14 cellular contexts compared by ENCODE assay signal in genomic region chr5:39411051-39411450, GRCh38. TPM values are rescaled to one million over a fixed set of nuclear protein-coding genes. Genes with fewer than 3 reads are reported as not detected.
DNase-seq lines count a peak whose midpoint lies in the region; ATAC-seq and TF ChIP-seq lines count a peak whose summit lies in the region.
"Had no signal": no experiment of that assay in that cellular context is flagged by ENCODE, and none has a peak within 500 bp of the region (broad histone marks: within the 10 kb centered on the region; RNA-seq: fewer than 3 reads in every experiment).

No MANE protein-coding gene starts in this region.

- H3K27me3 ChIP-seq in SK-N-SH (ENCODE audit: insufficient read depth) (no peaks in the 10 kb centered on the region), rectal smooth muscle tissue (ENCODE audit: control insufficient read depth, insufficient read depth, low read length) (no peaks in the 10 kb centered on the region)

- ATAC-seq in HG03159 (IDR thresholded peaks at IDR 0.05; ENCODE audit: unreplicated experiment), result no peak
- ATAC-seq in T-cell (replicated peaks in 1 of 4), result no peak
- ATAC-seq: activated CD8-positive, alpha-beta T cell treated with anti-CD3 and anti-CD28 coated beads, Interleukin-2, amount 10 ng/mL, durations not matched to agents 7 days and 5 days; Panc1 had no signal

- H3K4me2 ChIP-seq in SK-N-SH, result peak overlapping the region; percentile 25; the same call in 1 of the 2 replicates

- no peaks in the 10 kb centered on the region for H3K4me1 Mint-ChIP-seq in T-cell

- 0 out of 2 replicates have a peak overlapping the region, but pooled peaks have one; percentile 2 for H3K9ac ChIP-seq in SK-N-SH
- H3K9ac ChIP-seq in rectal smooth muscle tissue (ENCODE audit: low read length), result no peak overlapping the region

- POLR2A ChIA-PET in SK-N-SH (lab: Yijun Ruan, JAX), result no interaction called here
- POLR2A ChIA-PET in T-cell (lab: Charles Lee), result no interaction called here

- peaks cover 0 to 26% of the 10 kb centered on the region in 2 experiments; a peak in 2 of 4 replicates for H3K4me1 ChIP-seq in SK-N-SH (ENCODE audit: control insufficient read depth in 1 of 2, insufficient read depth in 2 of 2, low read depth in 1 of 2, low read length in 1 of 2)
- peaks cover 6% of the 10 kb centered on the region for H3K4me1 ChIP-seq in rectal smooth muscle tissue (ENCODE audit: control insufficient read depth, insufficient read depth, low read length)

- H3K79me2 ChIP-seq in SK-N-SH (ENCODE audit: insufficient read depth), result peaks cover 88% of the 10 kb centered on the region

- no peaks in the 10 kb centered on the region for H3K9me3 Mint-ChIP-seq in T-cell
- H3K9me3 Mint-ChIP-seq: brain had no signal

- CTCF ChIA-PET in SK-N-SH (lab: Yijun Ruan, JAX), result no interaction called here
- CTCF ChIA-PET in T-cell (lab: Charles Lee), result interaction anchor here (0.6 to 0.7 kb wide), 2 partner anchors 35 to 52 kb away, joined by 3 to 4 read pairs; no protein-coding TSS in a partner anchor

- no peaks in the 10 kb centered on the region for H3K9me3 ChIP-seq in SK-N-SH

- no peak for TF ChIP-seq RAD21 in SK-N-SH (IDR thresholded peaks at IDR 0.05; ENCODE audit: low read length)

- TF ChIP-seq EP300 in SK-N-SH (IDR thresholded peaks at IDR 0.05; ENCODE audit: borderline replicate concordance in 1 of 2, low read depth in 1 of 2, low read length in 1 of 2), result peak in 1 of 2 experiments; percentile 41; a peak in 2 of 4 replicates

- no peaks in the 10 kb centered on the region for H3K36me3 Mint-ChIP-seq in T-cell
- H3K36me3 Mint-ChIP-seq: brain had no signal

- H4K20me1 ChIP-seq in SK-N-SH (ENCODE audit: insufficient read depth), result peaks cover 6% of the 10 kb centered on the region

- 0% methylated on average over 1 of the region's 1 CpG for WGBS in SK-N-SH (ENCODE audit: low lambda C conversion rate)

- H3F3A ChIP-seq in SK-N-SH (replicated peaks; ENCODE audit: insufficient read depth), result peaks cover 14% of the 10 kb centered on the region

- H3K36me3 ChIP-seq in SK-N-SH (replicated peaks in 1 of 2; ENCODE audit: control insufficient read depth in 1 of 2, insufficient read depth in 2 of 2, low read length in 1 of 2), result peaks cover under 1 to 2% of the 10 kb centered on the region in 2 experiments
- H3K36me3 ChIP-seq in rectal smooth muscle tissue (ENCODE audit: control insufficient read depth, insufficient read depth, low read length), result no peaks in the 10 kb centered on the region

- no peak overlapping the region for H3K4me3 Mint-ChIP-seq in T-cell
- H3K4me3 Mint-ChIP-seq: activated CD8-positive, alpha-beta T cell treated with anti-CD3 and anti-CD28 coated beads, Interleukin-2, amount 10 ng/mL, durations not matched to agents 7 days and 5 days had no signal

- H2AFZ ChIP-seq in SK-N-SH (ENCODE audit: low read depth), result no peak overlapping the region

- TF ChIP-seq CTCF in SK-N-SH (IDR thresholded peaks at IDR 0.05), result no peak
- no peak for TF ChIP-seq CTCF in fibroblast of villous mesenchyme (IDR thresholded peaks at IDR 0.05; ENCODE audit: insufficient read depth, low read depth, low read length)

- no peaks in the 10 kb centered on the region for H3K9me2 ChIP-seq in SK-N-SH

- H3K27ac ChIP-seq in SK-N-SH (ENCODE audit: low read depth in 2 of 2, low read length in 1 of 2) (peak overlapping the region; percentile 28 to 69; a peak in 3 of 4 replicates), rectal smooth muscle tissue (ENCODE audit: low read depth, low read length) (peak overlapping the region; percentile 51)

- peak; percentile 81 for DNase-seq in EL
- no peak for DNase-seq in SK-N-SH
- DNase-seq in fibroblast of villous mesenchyme (ENCODE audit: low read depth), result peak; percentile 83
- no peak for DNase-seq in NCI-H1694 treated with DMSO at 0.1 percent for 48 hours (lab: John Stamatoyannopoulos, UW)
- no peak for DNase-seq in NCI-H2171 (lab: John Stamatoyannopoulos, UW)
- no peak for DNase-seq in T-cell
- DNase-seq: activated CD8-positive, alpha-beta T cell treated with anti-CD3 and anti-CD28 coated beads, Interleukin-2, amount 10 ng/mL, durations not matched to agents 7 days and 5 days; GOT3; NCI-H146; nucleus accumbens had no signal

- peaks cover 8 to 12% of the 10 kb centered on the region in 2 donors for H3K27me3 Mint-ChIP-seq in T-cell

- H3K27ac Mint-ChIP-seq in T-cell, result no peak overlapping the region
- H3K27ac Mint-ChIP-seq: activated CD8-positive, alpha-beta T cell treated with anti-CD3 and anti-CD28 coated beads, Interleukin-2, amount 10 ng/mL, durations not matched to agents 7 days and 5 days had no signal

- H3K4me3 ChIP-seq in SK-N-SH (ENCODE audit: low read depth in 2 of 2, low read length in 1 of 2) (no peak overlapping the region), fibroblast of villous mesenchyme (ENCODE audit: low read depth, low read length) (no peak overlapping the region), rectal smooth muscle tissue (ENCODE audit: low read length) (no peak overlapping the region)

TF ChIP-seq in SK-N-SH, 30 proteins besides CTCF, POLR2A, EP300 and RAD21 (continues in another document):
- peak; percentile 79 for TF ChIP-seq JUND (IDR thresholded peaks at IDR 0.05)
- TF ChIP-seq RXRA (IDR thresholded peaks at IDR 0.05; ENCODE audit: borderline replicate concordance, low read depth), result no peak
- TF ChIP-seq NFIC (IDR thresholded peaks at IDR 0.05; ENCODE audit: borderline replicate concordance), result 0 out of 2 replicates have a peak, but pooled peaks have one; percentile 9
- TF ChIP-seq ZBTB33 (IDR thresholded peaks at IDR 0.05; ENCODE audit: borderline replicate concordance, low read depth), result no peak
- no peak for TF ChIP-seq IRF3 (IDR thresholded peaks at IDR 0.05; ENCODE audit: low read depth, low read length)
- TF ChIP-seq EZH2phosphoT487 (IDR thresholded peaks at IDR 0.05; ENCODE audit: borderline replicate concordance, low read depth), result no peak
- TF ChIP-seq TCF12 (IDR thresholded peaks at IDR 0.05), result peak; percentile 70
- peak; percentile 49 for TF ChIP-seq PBX3 (IDR thresholded peaks at IDR 0.05)
- no peak for TF ChIP-seq SIN3A (IDR thresholded peaks at IDR 0.05; ENCODE audit: borderline replicate concordance, low read depth, low read length)
- no peak for TF ChIP-seq USF1 (IDR thresholded peaks at IDR 0.05; ENCODE audit: borderline replicate concordance, low read depth)

RNA-seq across cellular contexts. Expression of gene DAB2, which starts 13.7 kb away (rescaled TPM):
- polyA plus RNA-seq in SK-N-SH (2012; rRNA removed), result 23.7 and 39.9 TPM in 2 replicates
- 32.4 and 34.4 TPM in 2 replicates for polyA plus RNA-seq in SK-N-SH (2012; cell fraction: cytosol; rRNA removed)
- 26.5 and 64.3 TPM in 2 replicates for polyA plus RNA-seq in SK-N-SH (2012; cell fraction: nucleus; rRNA removed)
- total RNA-seq in fibroblast of villous mesenchyme (231 and 332 TPM in 2 replicates), T-cell (1 to 10 TPM in 1 of 5 donors, under 1 TPM in 4; 0.47 to 1.1 (median 0.78) TPM)
- total RNA-seq: activated CD8-positive, alpha-beta T cell treated with anti-CD3 and anti-CD28 coated beads, Interleukin-2, amount 10 ng/mL, durations not matched to agents 7 days and 5 days had no signal

RNA-seq across cellular contexts. Expression of gene C9, which starts 46.8 kb away (rescaled TPM):
- polyA plus RNA-seq in SK-N-SH (2012; rRNA removed), result not detected in 2 replicates
- polyA plus RNA-seq in SK-N-SH (2012; cell fraction: cytosol; rRNA removed), result not detected in 2 replicates
- not detected in 2 replicates for polyA plus RNA-seq in SK-N-SH (2012; cell fraction: nucleus; rRNA removed)
- total RNA-seq in fibroblast of villous mesenchyme, result under 0.01 TPM in 1 of 2 replicates, not detected in the other
- total RNA-seq in T-cell, result under 1 TPM in 3 of 5 donors, not detected in 2; 0.41 to 0.59 (median 0.44) TPM
- total RNA-seq: activated CD8-positive, alpha-beta T cell treated with anti-CD3 and anti-CD28 coated beads, Interleukin-2, amount 10 ng/mL, durations not matched to agents 7 days and 5 days had no signal

Comparison
In these comparisons a context has a peak if more than half of its experiments do, and no peak if none do; other contexts are left out.
1. DNase-seq: peak in EL (single experiment) and fibroblast of villous mesenchyme (single experiment); none in SK-N-SH (single experiment), NCI-H1694 treated with DMSO at 0.1 percent for 48 hours (single experiment), NCI-H2171 (single experiment) and T-cell (0 of 34).
2. RNA of gene DAB2, which starts 13.7 kb away (total RNA-seq): 231 to 332 TPM in fibroblast of villous mesenchyme; 0.47 to 1.1 TPM in T-cell; every median in the first group is over 100 times any median in the second.